1 cellular context compared by ENCODE assay signal in the genomic region with DNA sequence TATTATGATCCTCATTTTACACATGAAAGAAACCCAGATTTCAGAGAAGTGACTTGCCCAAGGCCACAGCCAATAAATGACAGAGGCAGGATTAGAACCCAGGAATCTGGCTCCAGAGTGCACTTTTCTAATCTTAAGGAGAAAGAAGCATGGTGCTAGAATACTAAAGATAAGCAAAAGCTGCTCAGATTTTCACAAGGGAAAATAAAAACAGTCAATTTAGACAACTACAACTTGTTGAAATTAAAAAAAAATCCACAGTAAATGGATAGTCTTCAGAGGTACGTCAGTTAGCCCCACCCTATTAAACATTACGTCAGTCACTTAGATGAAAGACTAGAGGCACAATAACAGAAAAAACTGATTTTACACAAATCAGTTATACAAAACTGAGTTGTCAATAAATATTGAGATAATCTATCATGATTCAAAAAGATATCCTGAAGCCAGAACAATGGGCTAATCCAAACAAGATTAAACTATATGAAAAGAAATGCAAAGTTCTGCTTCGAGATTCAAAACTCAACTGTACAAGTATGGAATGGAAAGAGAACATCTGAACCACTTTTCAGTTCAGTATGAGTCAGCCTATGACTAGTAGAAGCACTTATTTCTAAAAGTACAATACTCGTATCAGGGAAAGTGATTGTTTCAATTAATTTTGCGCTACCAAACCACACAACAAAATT.
TF ChIP-seq lines count a peak whose summit lies in the region.

No MANE protein-coding gene starts in this region.

TF ChIP-seq in HEK293, 187 proteins besides CTCF, POLR2A, EP300 and RAD21 (continued from another document and continues in another):
- no peak for TF ChIP-seq INSM2 (tag by site-specific recombination; IDR thresholded peaks at IDR 0.05)
- no peak for TF ChIP-seq PRDM4 (tag by site-specific recombination; IDR thresholded peaks at IDR 0.05)
- TF ChIP-seq, protein P1, sequence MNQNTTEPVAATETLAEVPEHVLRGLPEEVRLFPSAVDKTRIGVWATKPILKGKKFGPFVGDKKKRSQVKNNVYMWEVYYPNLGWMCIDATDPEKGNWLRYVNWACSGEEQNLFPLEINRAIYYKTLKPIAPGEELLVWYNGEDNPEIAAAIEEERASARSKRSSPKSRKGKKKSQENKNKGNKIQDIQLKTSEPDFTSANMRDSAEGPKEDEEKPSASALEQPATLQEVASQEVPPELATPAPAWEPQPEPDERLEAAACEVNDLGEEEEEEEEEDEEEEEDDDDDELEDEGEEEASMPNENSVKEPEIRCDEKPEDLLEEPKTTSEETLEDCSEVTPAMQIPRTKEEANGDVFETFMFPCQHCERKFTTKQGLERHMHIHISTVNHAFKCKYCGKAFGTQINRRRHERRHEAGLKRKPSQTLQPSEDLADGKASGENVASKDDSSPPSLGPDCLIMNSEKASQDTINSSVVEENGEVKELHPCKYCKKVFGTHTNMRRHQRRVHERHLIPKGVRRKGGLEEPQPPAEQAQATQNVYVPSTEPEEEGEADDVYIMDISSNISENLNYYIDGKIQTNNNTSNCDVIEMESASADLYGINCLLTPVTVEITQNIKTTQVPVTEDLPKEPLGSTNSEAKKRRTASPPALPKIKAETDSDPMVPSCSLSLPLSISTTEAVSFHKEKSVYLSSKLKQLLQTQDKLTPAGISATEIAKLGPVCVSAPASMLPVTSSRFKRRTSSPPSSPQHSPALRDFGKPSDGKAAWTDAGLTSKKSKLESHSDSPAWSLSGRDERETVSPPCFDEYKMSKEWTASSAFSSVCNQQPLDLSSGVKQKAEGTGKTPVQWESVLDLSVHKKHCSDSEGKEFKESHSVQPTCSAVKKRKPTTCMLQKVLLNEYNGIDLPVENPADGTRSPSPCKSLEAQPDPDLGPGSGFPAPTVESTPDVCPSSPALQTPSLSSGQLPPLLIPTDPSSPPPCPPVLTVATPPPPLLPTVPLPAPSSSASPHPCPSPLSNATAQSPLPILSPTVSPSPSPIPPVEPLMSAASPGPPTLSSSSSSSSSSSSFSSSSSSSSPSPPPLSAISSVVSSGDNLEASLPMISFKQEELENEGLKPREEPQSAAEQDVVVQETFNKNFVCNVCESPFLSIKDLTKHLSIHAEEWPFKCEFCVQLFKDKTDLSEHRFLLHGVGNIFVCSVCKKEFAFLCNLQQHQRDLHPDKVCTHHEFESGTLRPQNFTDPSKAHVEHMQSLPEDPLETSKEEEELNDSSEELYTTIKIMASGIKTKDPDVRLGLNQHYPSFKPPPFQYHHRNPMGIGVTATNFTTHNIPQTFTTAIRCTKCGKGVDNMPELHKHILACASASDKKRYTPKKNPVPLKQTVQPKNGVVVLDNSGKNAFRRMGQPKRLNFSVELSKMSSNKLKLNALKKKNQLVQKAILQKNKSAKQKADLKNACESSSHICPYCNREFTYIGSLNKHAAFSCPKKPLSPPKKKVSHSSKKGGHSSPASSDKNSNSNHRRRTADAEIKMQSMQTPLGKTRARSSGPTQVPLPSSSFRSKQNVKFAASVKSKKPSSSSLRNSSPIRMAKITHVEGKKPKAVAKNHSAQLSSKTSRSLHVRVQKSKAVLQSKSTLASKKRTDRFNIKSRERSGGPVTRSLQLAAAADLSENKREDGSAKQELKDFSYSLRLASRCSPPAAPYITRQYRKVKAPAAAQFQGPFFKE (tag by site-specific recombination; IDR thresholded peaks at IDR 0.05; ENCODE audit: borderline replicate concordance) = no peak
- TF ChIP-seq ZNF830 (tag by site-specific recombination; IDR thresholded peaks at IDR 0.05; ENCODE audit: low read depth) = no peak
- TF ChIP-seq ZNF624 (tag by site-specific recombination; IDR thresholded peaks at IDR 0.05) = no peak
- no peak for TF ChIP-seq ZNF530 (tag by site-specific recombination; IDR thresholded peaks at IDR 0.05; ENCODE audit: low read depth)
- peak; percentile 95 for TF ChIP-seq PRDM6 (tag by site-specific recombination; IDR thresholded peaks at IDR 0.05)
- 0 out of 2 replicates have a peak, but pooled peaks have one; percentile 22 for TF ChIP-seq ZNF558 (tag by site-specific recombination; IDR thresholded peaks at IDR 0.05)
- no peak for TF ChIP-seq ZBTB49 (tag by site-specific recombination; IDR thresholded peaks at IDR 0.05; ENCODE audit: low read depth)
- peak; percentile 82 for TF ChIP-seq FEZF1 (tag by site-specific recombination; IDR thresholded peaks at IDR 0.05)
- no peak for TF ChIP-seq ZNF114 (tag by site-specific recombination; IDR thresholded peaks at IDR 0.05)
- no peak for TF ChIP-seq ZNF221 (tag by site-specific recombination; IDR thresholded peaks at IDR 0.05; ENCODE audit: borderline replicate concordance)
- TF ChIP-seq ZNF416 (tag by site-specific recombination; IDR thresholded peaks at IDR 0.05) = no peak
- TF ChIP-seq ZNF518A (tag by site-specific recombination; conservative IDR thresholded peaks at IDR 0.05; ENCODE audit: low read depth) = no peak
- no peak for TF ChIP-seq ZNF354C (tag by site-specific recombination; IDR thresholded peaks at IDR 0.05; ENCODE audit: borderline replicate concordance, low read depth)
- no peak for TF ChIP-seq ZNF133 (tag by site-specific recombination; IDR thresholded peaks at IDR 0.05)
- TF ChIP-seq, protein P2, sequence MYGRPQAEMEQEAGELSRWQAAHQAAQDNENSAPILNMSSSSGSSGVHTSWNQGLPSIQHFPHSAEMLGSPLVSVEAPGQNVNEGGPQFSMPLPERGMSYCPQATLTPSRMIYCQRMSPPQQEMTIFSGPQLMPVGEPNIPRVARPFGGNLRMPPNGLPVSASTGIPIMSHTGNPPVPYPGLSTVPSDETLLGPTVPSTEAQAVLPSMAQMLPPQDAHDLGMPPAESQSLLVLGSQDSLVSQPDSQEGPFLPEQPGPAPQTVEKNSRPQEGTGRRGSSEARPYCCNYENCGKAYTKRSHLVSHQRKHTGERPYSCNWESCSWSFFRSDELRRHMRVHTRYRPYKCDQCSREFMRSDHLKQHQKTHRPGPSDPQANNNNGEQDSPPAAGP (tag by site-specific recombination; IDR thresholded peaks at IDR 0.05) = 0 out of 2 replicates have a peak, but pooled peaks have one; percentile 20
- TF ChIP-seq ZNF610 (tag by site-specific recombination; IDR thresholded peaks at IDR 0.05; ENCODE audit: borderline replicate concordance) = no peak
- TF ChIP-seq GLI4 (tag by site-specific recombination; IDR thresholded peaks at IDR 0.05) = no peak
- TF ChIP-seq ZNF701 (tag by site-specific recombination; IDR thresholded peaks at IDR 0.05) = no peak
- TF ChIP-seq ZNF223 (tag by site-specific recombination; IDR thresholded peaks at IDR 0.05) = no peak
- no peak for TF ChIP-seq ZNF677 (tag by site-specific recombination; IDR thresholded peaks at IDR 0.05)
- no peak for TF ChIP-seq EGR2 (tag by site-specific recombination; IDR thresholded peaks at IDR 0.05; ENCODE audit: low read depth)
- no peak for TF ChIP-seq ZFP41 (tag by site-specific recombination; IDR thresholded peaks at IDR 0.05; ENCODE audit: borderline replicate concordance)
- TF ChIP-seq ZFP37 (tag by site-specific recombination; IDR thresholded peaks at IDR 0.05) = no peak
- TF ChIP-seq ZNF707 (tag by site-specific recombination; IDR thresholded peaks at IDR 0.05) = no peak
- TF ChIP-seq, protein P3, sequence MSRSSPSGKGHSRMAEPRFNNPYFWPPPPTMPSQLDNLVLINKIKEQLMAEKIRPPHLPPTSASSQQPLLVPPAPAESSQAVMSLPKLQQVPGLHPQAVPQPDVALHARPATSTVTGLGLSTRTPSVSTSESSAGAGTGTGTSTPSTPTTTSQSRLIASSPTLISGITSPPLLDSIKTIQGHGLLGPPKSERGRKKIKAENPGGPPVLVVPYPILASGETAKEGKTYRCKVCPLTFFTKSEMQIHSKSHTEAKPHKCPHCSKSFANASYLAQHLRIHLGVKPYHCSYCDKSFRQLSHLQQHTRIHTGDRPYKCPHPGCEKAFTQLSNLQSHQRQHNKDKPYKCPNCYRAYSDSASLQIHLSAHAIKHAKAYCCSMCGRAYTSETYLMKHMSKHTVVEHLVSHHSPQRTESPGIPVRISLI (tag by site-specific recombination; IDR thresholded peaks at IDR 0.05) = peak; percentile 64
- no peak for TF ChIP-seq ZNF174 (tag by site-specific recombination; IDR thresholded peaks at IDR 0.05)
- TF ChIP-seq ZNF121 (tag by site-specific recombination; IDR thresholded peaks at IDR 0.05) = no peak
